Comparison of ENCODE assay signal across 8 cellular contexts in genomic region chr3:72155391-72156064, GRCh38.
DNase-seq lines count a peak whose midpoint lies in the region; ATAC-seq and TF ChIP-seq lines count a peak whose summit lies in the region.

No MANE protein-coding gene starts in this region.

- H3K27ac ChIP-seq in temporal lobe (ENCODE audit: low read depth, low read length): peak overlapping the region; percentile 71
- peak overlapping the region in 1 of 2 donors; percentile 1 for H3K27ac ChIP-seq in prostate gland

- no peak overlapping the region for H3K4me3 ChIP-seq in prostate gland

- no peak for TF ChIP-seq POLR2A in prostate gland (IDR thresholded peaks at IDR 0.05)

- intact Hi-C loops in prostate gland (cut with DNase I): no loop called here

- peak; percentile 40 for ATAC-seq in left lobe of liver
- ATAC-seq in GM21423 (IDR thresholded peaks at IDR 0.05; ENCODE audit: unreplicated experiment): no peak

- H3K9me3 ChIP-seq in prostate gland: no peaks in the 10 kb centered on the region

- 42% methylated on average over 12 of the region's 12 CpGs for WGBS in prostate gland

- DNase-seq in HuH-7 (ENCODE audit: low spot score): peak; percentile 12
- peak; percentile 56 for DNase-seq in brain pericyte (ENCODE audit: low read depth, low spot score)
- peak; percentile 70 for DNase-seq in left lobe of liver (ENCODE audit: low spot score)
- no peak for DNase-seq in NCI-H526 (lab: John Stamatoyannopoulos, UW)
- no peak for DNase-seq in NCI-H1436 (lab: John Stamatoyannopoulos, UW)
- DNase-seq in prostate gland (ENCODE audit: low spot score): no peak

- H3K36me3 ChIP-seq in prostate gland: no peaks in the 10 kb centered on the region

- no peaks in the 10 kb centered on the region for H3K27me3 ChIP-seq in prostate gland (replicated peaks; ENCODE audit: insufficient read depth)

- TF ChIP-seq CTCF in prostate gland (IDR thresholded peaks at IDR 0.05): no peak

- H3K4me1 ChIP-seq in prostate gland (replicated peaks): peaks cover 6% of the 10 kb centered on the region

Comparison
In these comparisons a context has a peak if more than half of its experiments do, and no peak if none do; other contexts are left out.
1. DNase-seq: peak in HuH-7 (single experiment), brain pericyte (single experiment) and left lobe of liver (single experiment); none in NCI-H526 (0 of 2), NCI-H1436 (single experiment) and prostate gland (single experiment).